ENCODE assay signal across 10 cellular contexts in genomic region chr1:9643351-9644256, GRCh38. TPM values are rescaled to one million over a fixed set of nuclear protein-coding genes. Genes with fewer than 3 reads are reported as not detected.
DNase-seq lines count a peak whose midpoint lies in the region; TF ChIP-seq lines count a peak whose summit lies in the region.
"Had no signal": no experiment of that assay in that cellular context is flagged by ENCODE, and none has a peak within 500 bp of the region (broad histone marks: within the 10 kb centered on the region; RNA-seq: fewer than 3 reads in every experiment).

No MANE protein-coding gene starts in this region.

- H3K9me3 Mint-ChIP-seq in MCF 10A (ENCODE audit: unreplicated experiment) (no peaks in the 10 kb centered on the region), immature natural killer cell (no peaks in the 10 kb centered on the region)
- H3K9me3 Mint-ChIP-seq in activated CD4-positive, alpha-beta memory T cell treated with anti-CD3 and anti-CD28 coated beads for 36 hours, result no peaks in the 10 kb centered on the region

- no peak for DNase-seq in MCF 10A (ENCODE audit: unreplicated experiment)
- DNase-seq in breast epithelium (ENCODE audit: low spot score in 2 of 2), result no peak
- DNase-seq in activated CD4-positive, alpha-beta memory T cell treated with anti-CD3 and anti-CD28 coated beads for 36 hours, result peak; percentile 44
- no peak for DNase-seq in immature natural killer cell
- no peak for DNase-seq in transverse colon
- DNase-seq in SW 1271 (lab: John Stamatoyannopoulos, UW), result no peak
- DNase-seq in trophoblast cell, result no peak
- DNase-seq in uterus, result no peak
- DNase-seq: Karpas-422, occipital lobe had no signal

- no peaks in the 10 kb centered on the region for H3K79me1 ChIP-seq in trophoblast cell (ENCODE audit: low read length)

- H2AFZ ChIP-seq in trophoblast cell (ENCODE audit: insufficient read depth, low read length, poor library complexity), result no peak overlapping the region

- H3K14ac ChIP-seq in trophoblast cell (ENCODE audit: low read length), result no peak overlapping the region

- H3K4me3 ChIP-seq in breast epithelium (no peak overlapping the region), transverse colon (no peak overlapping the region), trophoblast cell (ENCODE audit: low read depth, low read length) (no peak overlapping the region), uterus (no peak overlapping the region)

- H3K36me3 ChIP-seq in breast epithelium (no peaks in the 10 kb centered on the region), transverse colon (no peaks in the 10 kb centered on the region), trophoblast cell (ENCODE audit: control insufficient read depth in 1 of 2, insufficient read depth in 2 of 2, low read length in 2 of 2) (no peaks in the 10 kb centered on the region), uterus (no peaks in the 10 kb centered on the region)

- no peaks in the 10 kb centered on the region for H3K9me3 ChIP-seq in breast epithelium
- H3K9me3 ChIP-seq in transverse colon, result no peaks in the 10 kb centered on the region
- H3K9me3 ChIP-seq in trophoblast cell (ENCODE audit: insufficient read depth, low read depth, low read length), result no peaks in the 10 kb centered on the region
- no peaks in the 10 kb centered on the region for H3K9me3 ChIP-seq in uterus

- no peak overlapping the region for H3K4ac ChIP-seq in trophoblast cell (ENCODE audit: low read depth, low read length)

- H3K9ac ChIP-seq in trophoblast cell (ENCODE audit: low read length), result no peak overlapping the region

- H2BK12ac ChIP-seq in trophoblast cell (ENCODE audit: low read length), result no peak overlapping the region

- no peak overlapping the region for H2BK120ac ChIP-seq in trophoblast cell (ENCODE audit: insufficient read depth, low read length, poor library complexity)

- H3K23ac ChIP-seq in trophoblast cell (ENCODE audit: low read length), result no peak overlapping the region

- peak overlapping the region; percentile 73 for H3K27ac Mint-ChIP-seq in MCF 10A (ENCODE audit: low read depth, unreplicated experiment)
- peak overlapping the region; percentile 65 for H3K27ac Mint-ChIP-seq in activated CD4-positive, alpha-beta memory T cell treated with anti-CD3 and anti-CD28 coated beads for 36 hours
- H3K27ac Mint-ChIP-seq in immature natural killer cell, result peak overlapping the region; percentile 65 to 89 (median 82)

- H4K12ac ChIP-seq in trophoblast cell (ENCODE audit: low read depth, low read length), result no peak overlapping the region

- TF ChIP-seq CTCF in MCF 10A (IDR thresholded peaks at IDR 0.05; ENCODE audit: unreplicated experiment) (no peak), breast epithelium (IDR thresholded peaks at IDR 0.05) (no peak), transverse colon (IDR thresholded peaks at IDR 0.05) (no peak), uterus (IDR thresholded peaks at IDR 0.05) (no peak)

- no peaks in the 10 kb centered on the region for H3K79me2 ChIP-seq in trophoblast cell (ENCODE audit: control insufficient read depth, insufficient read depth, low read length, poor library complexity)

- no peak overlapping the region for H2AK5ac ChIP-seq in trophoblast cell (ENCODE audit: low read length)

- no peak overlapping the region for H3K4me2 ChIP-seq in trophoblast cell (ENCODE audit: low read length)

- H3K27ac ChIP-seq in breast epithelium (no peak overlapping the region), transverse colon (peak overlapping the region in 3 of 4 donors; percentile 4 to 35 (median 28)), trophoblast cell (ENCODE audit: low read depth, low read length) (no peak overlapping the region), uterus (no peak overlapping the region)

- H2BK5ac ChIP-seq in trophoblast cell (ENCODE audit: low read depth, low read length, poor library complexity), result no peak overlapping the region

- intact Hi-C loops in MCF 10A (cut with micrococcal nuclease), result no loop called here
- intact Hi-C loops in breast epithelium (cut with DNase I; ENCODE audit: low total_unique reads), result no loop called here
- intact Hi-C loops in activated CD4-positive, alpha-beta memory T cell treated with anti-CD3 and anti-CD28 coated beads for 36 hours (cut with micrococcal nuclease), result no loop called here
- intact Hi-C loops in transverse colon (cut with DNase I; ENCODE audit: low total_unique reads), result no loop called here
- intact Hi-C loops in uterus (cut with DNase I; ENCODE audit: low total_unique reads), result no loop called here

- no peak for TF ChIP-seq EP300 in transverse colon (IDR thresholded peaks at IDR 0.05; ENCODE audit: low read depth)

- BruUV-seq in MCF 10A (replicated peaks; lab: Mats Ljungman, UMichigan), result no TSS peak

- H3K4me1 Mint-ChIP-seq in MCF 10A (ENCODE audit: insufficient read depth, unreplicated experiment) (peaks cover 12% of the 10 kb centered on the region), immature natural killer cell (peaks cover 53 to 58% of the 10 kb centered on the region in 2 donors)
- peaks cover 47% of the 10 kb centered on the region for H3K4me1 Mint-ChIP-seq in activated CD4-positive, alpha-beta memory T cell treated with anti-CD3 and anti-CD28 coated beads for 36 hours (ENCODE audit: low read depth)

- no peak for TF ChIP-seq POLR2A in breast epithelium (IDR thresholded peaks at IDR 0.05)
- no peak for TF ChIP-seq POLR2A in transverse colon (IDR thresholded peaks at IDR 0.05)
- TF ChIP-seq POLR2A in uterus (IDR thresholded peaks at IDR 0.05), result no peak

- POLR2A ChIA-PET in MCF 10A (lab: Yijun Ruan, JAX), result interaction anchor here (0.7 to 1.9 kb wide), 3 partner anchors 37 to 123 kb away, joined by 3 to 7 read pairs (median 3); no protein-coding TSS in a partner anchor
- POLR2A ChIA-PET in activated CD4-positive, alpha-beta memory T cell treated with anti-CD3 and anti-CD28 coated beads for 36 hours (lab: Charles Lee), result interaction anchor here (0.5 to 2.4 kb wide), 3 partner anchors 10 to 17 kb away, joined by 3 to 13 read pairs (median 8); no protein-coding TSS in a partner anchor

- WGBS in transverse colon (ENCODE audit: low coverage in 1 of 2), 2 donors, result 58 to 70% methylated on average over 2 to 8 of the region's 8 CpGs
- WGBS in trophoblast cell (ENCODE audit: extremely low coverage, insufficient coverage, insufficient read length), result no CpG with 5 or more reads among the region's 8 CpGs

- H4K91ac ChIP-seq in trophoblast cell (ENCODE audit: low read depth, low read length), result no peak overlapping the region

- H3K36me3 Mint-ChIP-seq in MCF 10A (ENCODE audit: insufficient read depth, unreplicated experiment) (no peaks in the 10 kb centered on the region), immature natural killer cell (peaks cover 3 to 11% (median 4%) of the 10 kb centered on the region in 3 donors)
- H3K36me3 Mint-ChIP-seq in activated CD4-positive, alpha-beta memory T cell treated with anti-CD3 and anti-CD28 coated beads for 36 hours, result peaks cover 18% of the 10 kb centered on the region

- H3K27me3 Mint-ChIP-seq in MCF 10A (ENCODE audit: insufficient read depth, unreplicated experiment) (no peaks in the 10 kb centered on the region), immature natural killer cell (ENCODE audit: low read depth in 3 of 3) (peaks cover 0 to 3% (median 2%) of the 10 kb centered on the region in 3 donors)
- H3K27me3 Mint-ChIP-seq in activated CD4-positive, alpha-beta memory T cell treated with anti-CD3 and anti-CD28 coated beads for 36 hours, result no peaks in the 10 kb centered on the region

- in situ Hi-C loops in transverse colon (cut with MboI; ENCODE audit: low pct_ligation_motif_present in 1 of 4, low pct_unique_long_range_greater_than_20kb in 1 of 4, low sequenced_read_pairs in 3 of 4), result no loop called here

- H3K4me1 ChIP-seq in breast epithelium, result no peaks in the 10 kb centered on the region
- peaks cover 0 to 6% (median 0%) of the 10 kb centered on the region in 4 donors for H3K4me1 ChIP-seq in transverse colon
- H3K4me1 ChIP-seq in trophoblast cell (ENCODE audit: control insufficient read depth in 1 of 2, insufficient read depth in 2 of 2, low read length in 2 of 2), result no peaks in the 10 kb centered on the region
- H3K4me1 ChIP-seq in uterus, result no peaks in the 10 kb centered on the region

- H3K4me3 Mint-ChIP-seq in MCF 10A (ENCODE audit: unreplicated experiment) (no peak overlapping the region), immature natural killer cell (peak overlapping the region; percentile 36 to 71 (median 58))
- H3K4me3 Mint-ChIP-seq in activated CD4-positive, alpha-beta memory T cell treated with anti-CD3 and anti-CD28 coated beads for 36 hours, result no peak overlapping the region

- no peak overlapping the region for H3K18ac ChIP-seq in trophoblast cell (ENCODE audit: low read length)

- no peak overlapping the region for H4K8ac ChIP-seq in trophoblast cell (ENCODE audit: low read depth, low read length)

- CTCF ChIA-PET in MCF 10A (lab: Yijun Ruan, JAX), result interaction anchor here (0.6 to 2.6 kb wide), 4 partner anchors 17 to 307 kb away, joined by 3 to 18 read pairs (median 3); no protein-coding TSS in a partner anchor
- CTCF ChIA-PET in activated CD4-positive, alpha-beta memory T cell treated with anti-CD3 and anti-CD28 coated beads for 36 hours (lab: Charles Lee), result interaction anchor here (1.5 to 2.2 kb wide), 5 partner anchors 12 to 231 kb away, joined by 4 to 8 read pairs (median 4); no protein-coding TSS in a partner anchor

- H3K27me3 ChIP-seq in breast epithelium, result no peaks in the 10 kb centered on the region
- no peaks in the 10 kb centered on the region for H3K27me3 ChIP-seq in transverse colon
- no peaks in the 10 kb centered on the region for H3K27me3 ChIP-seq in trophoblast cell (ENCODE audit: insufficient read depth, low read length)
- H3K27me3 ChIP-seq in uterus, result no peaks in the 10 kb centered on the region

RNA-seq across cellular contexts. Expression of gene PIK3CD, which starts 7.9 kb away (rescaled TPM):
- 6.3 and 7.0 TPM in 2 replicates for total RNA-seq in MCF 10A (2022)
- total RNA-seq in breast epithelium, result 10 to 100 TPM in 2 of 3 donors, 1 to 10 TPM in 1; 8.2 to 12.1 (median 11.9) TPM
- 100 to 1,000 TPM; 129 to 138 TPM for total RNA-seq in activated CD4-positive, alpha-beta memory T cell treated with anti-CD3 and anti-CD28 coated beads for 36 hours
- polyA plus RNA-seq in immature natural killer cell, result 100 to 1,000 TPM in 1 of 3 donors, 10 to 100 TPM in 2; 43.4 to 133 (median 49.0) TPM
- 1 to 10 TPM in 3 of 4 donors, under 1 TPM in 1; 0.20 to 6.7 (median 4.1) TPM for total RNA-seq in transverse colon
- polyA plus RNA-seq in trophoblast cell (2013), result 3.8 and 4.0 TPM in 2 replicates
- 1 to 10 TPM; 4.6 to 9.7 (median 7.4) TPM for total RNA-seq in uterus

RNA-seq across cellular contexts. Expression of gene TMEM201, which starts 54.9 kb away (rescaled TPM):
- total RNA-seq in MCF 10A (2022) (9.2 and 11.1 TPM in 2 replicates), breast epithelium (1 to 10 TPM; 5.0 to 6.2 (median 5.0) TPM), transverse colon (10 to 100 TPM in 1 of 4 donors, 1 to 10 TPM in 3; 2.6 to 19.7 (median 6.0) TPM), uterus (10 to 100 TPM in 1 of 4 donors, 1 to 10 TPM in 1, under 1 TPM in 2; 0.29 to 20.2 (median 4.0) TPM)
- total RNA-seq in activated CD4-positive, alpha-beta memory T cell treated with anti-CD3 and anti-CD28 coated beads for 36 hours, result 10 to 100 TPM; 12.2 to 14.0 TPM
- 1 to 10 TPM; 1.1 to 2.3 (median 1.3) TPM for polyA plus RNA-seq in immature natural killer cell
- 13.3 and 13.4 TPM in 2 replicates for polyA plus RNA-seq in trophoblast cell (2013)

Comparison
In these comparisons a context has a peak if more than half of its experiments do, and no peak if none do; other contexts are left out.
1. H3K4me3 Mint-ChIP-seq: peak in immature natural killer cell (5 of 5); none in MCF 10A (single experiment) and activated CD4-positive, alpha-beta memory T cell treated with anti-CD3 and anti-CD28 coated beads for 36 hours (single experiment).
2. H3K27ac ChIP-seq: peak in transverse colon (3 of 4); none in breast epithelium (0 of 2), trophoblast cell (single experiment) and uterus (0 of 2).
3. RNA of gene PIK3CD, which starts 7.9 kb away (total RNA-seq): 129 to 138 TPM in activated CD4-positive, alpha-beta memory T cell treated with anti-CD3 and anti-CD28 coated beads for 36 hours; 8.2 to 12.1 TPM in breast epithelium, 4.6 to 9.7 TPM in uterus, 6.3 to 7.0 TPM in MCF 10A and 0.20 to 6.7 TPM in transverse colon; every median in the first group is over 4 times any median in the second.
4. Peak in every context shown above with its lines, with median percentiles within 50 percentile points of each other: H3K27ac Mint-ChIP-seq.